13 cellular contexts compared by ENCODE assay signal in genomic region chr11:36295926-36296325, GRCh38. TPM values are rescaled to one million over a fixed set of nuclear protein-coding genes. Genes with fewer than 3 reads are reported as not detected.
DNase-seq lines count a peak whose midpoint lies in the region; ATAC-seq and TF ChIP-seq lines count a peak whose summit lies in the region.
"Had no signal": no experiment of that assay in that cellular context is flagged by ENCODE, and none has a peak within 500 bp of the region (broad histone marks: within the 10 kb centered on the region; RNA-seq: fewer than 3 reads in every experiment).

A gene with protein sequence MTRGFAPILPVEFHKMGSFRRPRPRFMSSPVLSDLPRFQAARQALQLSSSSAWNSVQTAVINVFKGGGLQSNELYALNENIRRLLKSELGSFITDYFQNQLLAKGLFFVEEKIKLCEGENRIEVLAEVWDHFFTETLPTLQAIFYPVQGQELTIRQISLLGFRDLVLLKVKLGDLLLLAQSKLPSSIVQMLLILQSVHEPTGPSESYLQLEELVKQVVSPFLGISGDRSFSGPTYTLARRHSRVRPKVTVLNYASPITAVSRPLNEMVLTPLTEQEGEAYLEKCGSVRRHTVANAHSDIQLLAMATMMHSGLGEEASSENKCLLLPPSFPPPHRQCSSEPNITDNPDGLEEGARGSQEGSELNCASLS (plus strand): TSS chr11:36296288. CDS start chr11:36401122, 104,834 bp downstream.

- H3K27ac Mint-ChIP-seq in activated CD4-positive, alpha-beta T cell treated with anti-CD3 and anti-CD28 coated beads, Interleukin-2, amount 10 ng/mL, durations not matched to agents 24 days and 14 days = no peak within 1 kb of the TSS
- H3K27ac Mint-ChIP-seq: activated naive CD4-positive, alpha-beta T cell treated with anti-CD3 and anti-CD28 coated beads, Interleukin-2, amount 10 ng/mL, durations not matched to agents 7 days and 5 days had no signal

- peak in 24 of 56 donors; percentile 3 to 35 (median 18) for TF ChIP-seq CTCF in dorsolateral prefrontal cortex (IDR thresholded peaks at IDR 0.05 in 54 of 56, conservative IDR thresholded peaks at IDR 0.05 in 2 of 56; ENCODE audit: low read depth in 1 of 56, partially characterized antibody in 56 of 56)

- H3K4me3 Mint-ChIP-seq in activated CD4-positive, alpha-beta T cell treated with anti-CD3 and anti-CD28 coated beads, Interleukin-2, amount 10 ng/mL, durations not matched to agents 24 days and 14 days = no peak within 1 kb of the TSS
- H3K4me3 Mint-ChIP-seq: activated naive CD4-positive, alpha-beta T cell treated with anti-CD3 and anti-CD28 coated beads, Interleukin-2, amount 10 ng/mL, durations not matched to agents 7 days and 5 days had no signal

- H3K36me3 Mint-ChIP-seq in activated CD4-positive, alpha-beta T cell treated with anti-CD3 and anti-CD28 coated beads, Interleukin-2, amount 10 ng/mL, durations not matched to agents 24 days and 14 days (ENCODE audit: low read depth) = no peaks in the 10 kb centered on the region
- H3K36me3 Mint-ChIP-seq: activated naive CD4-positive, alpha-beta T cell treated with anti-CD3 and anti-CD28 coated beads, Interleukin-2, amount 10 ng/mL, durations not matched to agents 7 days and 5 days had no signal

- H3K9me3 Mint-ChIP-seq in activated CD4-positive, alpha-beta T cell treated with anti-CD3 and anti-CD28 coated beads, Interleukin-2, amount 10 ng/mL, durations not matched to agents 24 days and 14 days = no peaks in the 10 kb centered on the region
- H3K9me3 Mint-ChIP-seq: activated naive CD4-positive, alpha-beta T cell treated with anti-CD3 and anti-CD28 coated beads, Interleukin-2, amount 10 ng/mL, durations not matched to agents 7 days and 5 days had no signal

- peaks cover 3% of the 10 kb centered on the region for H3K4me1 Mint-ChIP-seq in activated CD4-positive, alpha-beta T cell treated with anti-CD3 and anti-CD28 coated beads, Interleukin-2, amount 10 ng/mL, durations not matched to agents 24 days and 14 days
- H3K4me1 Mint-ChIP-seq: activated naive CD4-positive, alpha-beta T cell treated with anti-CD3 and anti-CD28 coated beads, Interleukin-2, amount 10 ng/mL, durations not matched to agents 7 days and 5 days had no signal

- no peaks in the 10 kb centered on the region for H3K27me3 ChIP-seq in dorsolateral prefrontal cortex

- no peak for ATAC-seq in HG03460 (IDR thresholded peaks at IDR 0.05; ENCODE audit: unreplicated experiment)
- no peak for ATAC-seq in HG02840 (IDR thresholded peaks at IDR 0.05; ENCODE audit: low FRiP score, unreplicated experiment)
- ATAC-seq: gastroesophageal sphincter had no signal

- H3K27ac ChIP-seq in dorsolateral prefrontal cortex = peak within 1 kb of the TSS; percentile 66 to 99 (median 93)
- H3K27ac ChIP-seq: gastroesophageal sphincter had no signal

- intact Hi-C loops in activated CD4-positive, alpha-beta T cell treated with anti-CD3 and anti-CD28 coated beads, Interleukin-2, amount 10 ng/mL, durations not matched to agents 24 days and 14 days (cut with micrococcal nuclease) = no loop called here
- intact Hi-C loops in dorsolateral prefrontal cortex (cut with DNase I) = loop anchor here (2.0 to 10.0 kb wide), 4 partner anchors 51 to 103 kb away; no protein-coding TSS in a partner anchor

- peaks cover 11% of the 10 kb centered on the region for H3K27me3 Mint-ChIP-seq in activated CD4-positive, alpha-beta T cell treated with anti-CD3 and anti-CD28 coated beads, Interleukin-2, amount 10 ng/mL, durations not matched to agents 24 days and 14 days

- DNase-seq in activated CD4-positive, alpha-beta T cell treated with anti-CD3 and anti-CD28 coated beads, Interleukin-2, amount 10 ng/mL, durations not matched to agents 24 days and 14 days = no peak
- DNase-seq in activated CD4-positive, alpha-beta T cell treated with anti-CD3 and anti-CD28 coated beads for 4 hours = no peak
- DNase-seq in dorsolateral prefrontal cortex (peak in 9 of 10 donors; percentile 34 to 86 (median 71)), myocyte (ENCODE audit: low read depth) (no peak), ureter (ENCODE audit: low spot score) (no peak), KG1 (lab: John Stamatoyannopoulos, UW) (no peak)
- DNase-seq: activated CD4-positive, CD25-positive, alpha-beta regulatory T cell; activated naive CD4-positive, alpha-beta T cell treated with anti-CD3 and anti-CD28 coated beads, Interleukin-2, amount 10 ng/mL, durations not matched to agents 7 days and 5 days; NCI-H510A; stimulated activated CD4-positive, alpha-beta T cell treated with anti-CD3 and anti-CD28 coated beads, Interleukin-12 subunit alpha, Interleukin-12 subunit beta, amount 100 ng/mL, for 4 hours had no signal

- peak within 1 kb of the TSS; percentile 1 to 79 (median 48) for H3K4me3 ChIP-seq in dorsolateral prefrontal cortex
- H3K4me3 ChIP-seq: gastroesophageal sphincter had no signal

RNA-seq across cellular contexts. Expression of the gene that starts here (rescaled TPM):
- total RNA-seq in activated CD4-positive, alpha-beta T cell treated with anti-CD3 and anti-CD28 coated beads, Interleukin-2, amount 10 ng/mL, durations not matched to agents 24 days and 14 days = 52.3 and 54.5 TPM in 2 replicates
- total RNA-seq in dorsolateral prefrontal cortex (10 to 100 TPM in 104 of 120 experiments, 1 to 10 TPM in 16; 4.3 to 59.2 (median 18.4) TPM), myocyte (19.8 and 20.7 TPM in 2 replicates), ureter (32.9 TPM)
- polyA plus RNA-seq in myocyte (2012) = 35.7 TPM

Comparison
In these comparisons a context has a peak if more than half of its experiments do, and no peak if none do; other contexts are left out.
1. DNase-seq: peak in dorsolateral prefrontal cortex (9 of 10); none in activated CD4-positive, alpha-beta T cell treated with anti-CD3 and anti-CD28 coated beads, Interleukin-2, amount 10 ng/mL, durations not matched to agents 24 days and 14 days (single experiment), activated CD4-positive, alpha-beta T cell treated with anti-CD3 and anti-CD28 coated beads for 4 hours (0 of 2), myocyte (single experiment), ureter (single experiment) and KG1 (single experiment).